In genomic region chr1:181253606-181254005, GRCh38 we compare ENCODE assay signal across 5 cellular contexts.
DNase-seq lines count a peak whose midpoint lies in the region; TF ChIP-seq lines count a peak whose summit lies in the region.
"Not testable (repeated sequence)": the region's sequence is repeated elsewhere in the genome, so short reads cannot be mapped to it uniquely, and the experiment has no call there.

No MANE protein-coding gene starts in this region.

- H3K4me3 ChIP-seq in epithelial cell of proximal tubule (ENCODE audit: low read depth, low read length); kidney epithelial cell (ENCODE audit: low read depth, low read length): not testable (repeated sequence)

- H3K36me3 ChIP-seq in kidney epithelial cell (ENCODE audit: control insufficient read depth, insufficient read depth, low read length) = not testable (repeated sequence)

- TF ChIP-seq CTCF in epithelial cell of proximal tubule (conservative IDR thresholded peaks at IDR 0.05; ENCODE audit: low read depth, low read length); kidney epithelial cell (IDR thresholded peaks at IDR 0.05; ENCODE audit: insufficient read depth, low read length, poor library complexity, severe bottlenecking): not testable (repeated sequence)

- DNase-seq in epithelial cell of proximal tubule (ENCODE audit: low read depth) (peak; percentile 64), kidney epithelial cell (ENCODE audit: low read depth) (peak; percentile 7), kidney tubule cell (ENCODE audit: low spot score) (peak; percentile 30), mucosa of gallbladder (ENCODE audit: low spot score) (peak; percentile 24), renal cortical epithelial cell (ENCODE audit: low read depth) (peak; percentile 87)

- H3K27me3 ChIP-seq in kidney epithelial cell (ENCODE audit: control insufficient read depth, insufficient read depth, low read length) = not testable (repeated sequence)

Comparison
In these comparisons a context has a peak if more than half of its experiments do, and no peak if none do; other contexts are left out.
1. DNase-seq: peak in every context shown above with its lines; median percentile 87 in renal cortical epithelial cell; 64 in epithelial cell of proximal tubule; 30 in kidney tubule cell; 24 in mucosa of gallbladder; 7 in kidney epithelial cell.